In the genomic region with DNA sequence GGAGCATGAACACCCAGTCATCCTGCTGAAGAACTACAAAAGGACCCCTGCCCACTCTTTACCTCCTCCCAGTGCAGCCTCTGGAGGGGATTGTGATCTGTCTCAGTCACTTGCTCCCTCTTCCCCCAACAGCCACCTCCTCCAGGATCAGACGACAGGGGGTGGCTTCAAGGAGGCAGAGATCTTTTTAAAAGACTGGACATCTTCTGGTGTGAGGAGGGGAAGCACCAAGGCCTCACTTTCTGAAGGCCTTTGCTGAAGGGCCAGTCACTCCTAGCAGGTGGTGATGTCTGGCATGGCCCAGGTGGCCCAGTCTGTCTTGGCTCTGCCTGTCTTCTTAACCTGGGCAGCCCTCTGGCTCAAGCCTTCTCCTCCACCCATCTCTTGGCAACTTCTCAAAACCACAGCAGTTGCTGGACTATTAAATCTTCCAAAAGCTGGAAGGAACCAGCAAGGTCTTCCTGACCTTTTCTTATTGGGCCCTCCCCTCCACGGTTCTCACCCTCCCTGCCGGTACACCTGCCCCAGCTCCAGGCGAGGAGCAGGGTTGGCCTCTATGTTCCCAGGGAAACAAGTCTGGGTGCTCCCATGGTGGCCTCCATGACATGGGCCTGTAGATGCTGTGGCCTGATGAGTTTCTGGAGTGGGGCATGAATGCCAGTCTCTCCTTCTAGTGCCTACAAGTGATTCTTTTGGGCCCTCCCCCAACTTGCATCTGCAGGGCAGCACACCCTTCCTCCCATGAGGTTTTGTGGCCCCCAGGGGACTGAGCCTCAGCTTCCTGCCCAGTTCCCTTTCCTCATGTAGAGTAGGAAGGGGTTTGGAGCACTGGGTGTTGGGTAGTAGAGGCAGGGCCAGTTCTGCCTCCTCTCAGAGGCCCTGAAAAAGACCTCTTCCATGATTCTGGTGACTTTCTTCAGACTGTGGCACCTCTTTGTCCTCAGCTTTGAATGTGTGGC, we compare ENCODE assay signal across 32 cellular contexts. TPM values are rescaled to one million over a fixed set of nuclear protein-coding genes. Genes with fewer than 3 reads are reported as not detected.
DNase-seq lines count a peak whose midpoint lies in the region; ATAC-seq and TF ChIP-seq lines count a peak whose summit lies in the region.
"Had no signal": no experiment of that assay in that cellular context is flagged by ENCODE, and none has a peak within 500 bp of the region (broad histone marks: within the 10 kb centered on the region; RNA-seq: fewer than 3 reads in every experiment).

No MANE protein-coding gene starts in this region.

- H3K27me3 ChIP-seq in colonic mucosa: no peaks in the 10 kb centered on the region
- H3K27me3 ChIP-seq: adrenal gland, body of pancreas, pancreas had no signal

- H3K9me3 Mint-ChIP-seq in activated CD4-positive, alpha-beta memory T cell treated with anti-CD3 and anti-CD28 coated beads, Interleukin-2, amount 10 ng/mL, durations not matched to agents 7 days and 5 days: no peaks in the 10 kb centered on the region
- no peaks in the 10 kb centered on the region for H3K9me3 Mint-ChIP-seq in activated CD4-positive, alpha-beta memory T cell treated with anti-CD3 and anti-CD28 coated beads for 36 hours
- no peaks in the 10 kb centered on the region for H3K9me3 Mint-ChIP-seq in osteocyte (ENCODE audit: unreplicated experiment)
- H3K9me3 Mint-ChIP-seq: activated B cell treated with CpG ODN at 0.5 μM for 24 hours; activated naive CD4-positive, alpha-beta T cell treated with anti-CD3 and anti-CD28 coated beads for 36 hours; activated T-cell treated with anti-CD3 and anti-CD28 coated beads, Interleukin-2, amount 50 U/mL, for 72 hours; CD8-positive, alpha-beta memory T cell; natural killer cell treated with Interleukin-12 subunit alpha and Interleukin-12 subunit beta and Interleukin-15 and Interleukin-18, amount 100 ng/mL, for 72 hours had no signal

- POLR2A ChIA-PET in activated CD4-positive, alpha-beta memory T cell treated with anti-CD3 and anti-CD28 coated beads, Interleukin-2, amount 10 ng/mL, durations not matched to agents 7 days and 5 days (lab: Charles Lee): no interaction called here
- POLR2A ChIA-PET in activated CD4-positive, alpha-beta memory T cell treated with anti-CD3 and anti-CD28 coated beads for 36 hours (lab: Charles Lee): no interaction called here

- peaks cover 11% of the 10 kb centered on the region for H3K27me3 Mint-ChIP-seq in activated CD4-positive, alpha-beta memory T cell treated with anti-CD3 and anti-CD28 coated beads, Interleukin-2, amount 10 ng/mL, durations not matched to agents 7 days and 5 days
- peaks cover 7% of the 10 kb centered on the region for H3K27me3 Mint-ChIP-seq in activated CD4-positive, alpha-beta memory T cell treated with anti-CD3 and anti-CD28 coated beads for 36 hours
- H3K27me3 Mint-ChIP-seq in osteocyte (ENCODE audit: unreplicated experiment): no peaks in the 10 kb centered on the region

- intact Hi-C loops in activated CD4-positive, alpha-beta memory T cell treated with anti-CD3 and anti-CD28 coated beads for 36 hours (cut with micrococcal nuclease): no loop called here
- intact Hi-C loops in colonic mucosa (cut with DNase I): no loop called here

- CTCF ChIA-PET in activated CD4-positive, alpha-beta memory T cell treated with anti-CD3 and anti-CD28 coated beads, Interleukin-2, amount 10 ng/mL, durations not matched to agents 7 days and 5 days (lab: Charles Lee): no interaction called here
- CTCF ChIA-PET in activated CD4-positive, alpha-beta memory T cell treated with anti-CD3 and anti-CD28 coated beads for 36 hours (lab: Charles Lee): no interaction called here

- H3K4me3 Mint-ChIP-seq in activated CD4-positive, alpha-beta memory T cell treated with anti-CD3 and anti-CD28 coated beads, Interleukin-2, amount 10 ng/mL, durations not matched to agents 7 days and 5 days: no peak overlapping the region
- H3K4me3 Mint-ChIP-seq in activated CD4-positive, alpha-beta memory T cell treated with anti-CD3 and anti-CD28 coated beads for 36 hours: no peak overlapping the region
- no peak overlapping the region for H3K4me3 Mint-ChIP-seq in osteocyte (ENCODE audit: unreplicated experiment)
- H3K4me3 Mint-ChIP-seq: activated B cell treated with CpG ODN at 0.5 μM for 24 hours; activated naive CD4-positive, alpha-beta T cell treated with anti-CD3 and anti-CD28 coated beads for 36 hours; activated T-cell treated with anti-CD3 and anti-CD28 coated beads, Interleukin-2, amount 50 U/mL, for 72 hours; CD8-positive, alpha-beta memory T cell; natural killer cell treated with Interleukin-12 subunit alpha and Interleukin-12 subunit beta and Interleukin-15 and Interleukin-18, amount 100 ng/mL, for 72 hours had no signal

- no peaks in the 10 kb centered on the region for H3K36me3 ChIP-seq in colonic mucosa
- H3K36me3 ChIP-seq: adrenal gland, pancreas, stomach, tibial artery had no signal

- no peaks in the 10 kb centered on the region for H3K4me1 Mint-ChIP-seq in activated CD4-positive, alpha-beta memory T cell treated with anti-CD3 and anti-CD28 coated beads, Interleukin-2, amount 10 ng/mL, durations not matched to agents 7 days and 5 days
- H3K4me1 Mint-ChIP-seq in activated CD4-positive, alpha-beta memory T cell treated with anti-CD3 and anti-CD28 coated beads for 36 hours (ENCODE audit: low read depth): no peaks in the 10 kb centered on the region
- H3K4me1 Mint-ChIP-seq in osteocyte (ENCODE audit: unreplicated experiment): no peaks in the 10 kb centered on the region
- H3K4me1 Mint-ChIP-seq: CD8-positive, alpha-beta memory T cell had no signal

- no peak overlapping the region for H3K4me3 ChIP-seq in colonic mucosa
- H3K4me3 ChIP-seq: adrenal gland, body of pancreas, pancreas, smooth muscle cell, stomach, tibial artery had no signal

- no peaks in the 10 kb centered on the region for H3K36me3 Mint-ChIP-seq in activated CD4-positive, alpha-beta memory T cell treated with anti-CD3 and anti-CD28 coated beads, Interleukin-2, amount 10 ng/mL, durations not matched to agents 7 days and 5 days (ENCODE audit: low read depth)
- no peaks in the 10 kb centered on the region for H3K36me3 Mint-ChIP-seq in activated CD4-positive, alpha-beta memory T cell treated with anti-CD3 and anti-CD28 coated beads for 36 hours
- H3K36me3 Mint-ChIP-seq in osteocyte (ENCODE audit: unreplicated experiment): peaks cover 18% of the 10 kb centered on the region
- H3K36me3 Mint-ChIP-seq: CD8-positive, alpha-beta memory T cell; natural killer cell treated with Interleukin-12 subunit alpha and Interleukin-12 subunit beta and Interleukin-15 and Interleukin-18, amount 100 ng/mL, for 72 hours had no signal

- no peak for TF ChIP-seq CTCF in colonic mucosa (IDR thresholded peaks at IDR 0.05)
- TF ChIP-seq CTCF in osteocyte (IDR thresholded peaks at IDR 0.05): no peak

- H3K9me3 ChIP-seq in colonic mucosa: no peaks in the 10 kb centered on the region
- H3K9me3 ChIP-seq: adrenal gland, body of pancreas, pancreas, stomach, tibial artery had no signal

- H3K9ac ChIP-seq in colonic mucosa (ENCODE audit: low read depth in 2 of 2, low read length in 2 of 2): no peak overlapping the region

- ATAC-seq in HG02970 (IDR thresholded peaks at IDR 0.05; ENCODE audit: low FRiP score, unreplicated experiment) (no peak), HG02610 (IDR thresholded peaks at IDR 0.05; ENCODE audit: unreplicated experiment) (no peak), SK-N-SH treated with all-trans-retinoic acid at 6 μM for 48 hours (no peak)
- ATAC-seq: activated T-cell treated with anti-CD3 and anti-CD28 coated beads, Interleukin-2, amount 50 U/mL, for 72 hours; body of pancreas; natural killer cell treated with Interleukin-12 subunit alpha and Interleukin-12 subunit beta and Interleukin-15 and Interleukin-18, amount 100 ng/mL, for 72 hours; pancreas had no signal

- no peaks in the 10 kb centered on the region for H3K4me1 ChIP-seq in colonic mucosa
- H3K4me1 ChIP-seq: adrenal gland, body of pancreas, pancreas, stomach, tibial artery had no signal

- no peak overlapping the region for H3K27ac Mint-ChIP-seq in activated CD4-positive, alpha-beta memory T cell treated with anti-CD3 and anti-CD28 coated beads, Interleukin-2, amount 10 ng/mL, durations not matched to agents 7 days and 5 days
- no peak overlapping the region for H3K27ac Mint-ChIP-seq in activated CD4-positive, alpha-beta memory T cell treated with anti-CD3 and anti-CD28 coated beads for 36 hours
- H3K27ac Mint-ChIP-seq in osteocyte (ENCODE audit: unreplicated experiment): no peak overlapping the region
- H3K27ac Mint-ChIP-seq: activated B cell treated with CpG ODN at 0.5 μM for 24 hours; activated naive CD4-positive, alpha-beta T cell treated with anti-CD3 and anti-CD28 coated beads for 36 hours; activated T-cell treated with anti-CD3 and anti-CD28 coated beads, Interleukin-2, amount 50 U/mL, for 72 hours; CD8-positive, alpha-beta memory T cell; natural killer cell treated with Interleukin-12 subunit alpha and Interleukin-12 subunit beta and Interleukin-15 and Interleukin-18, amount 100 ng/mL, for 72 hours had no signal

- peak; percentile 11 for DNase-seq in activated CD4-positive, alpha-beta memory T cell treated with anti-CD3 and anti-CD28 coated beads, Interleukin-2, amount 10 ng/mL, durations not matched to agents 7 days and 5 days
- DNase-seq in activated CD4-positive, alpha-beta memory T cell treated with anti-CD3 and anti-CD28 coated beads for 36 hours: no peak
- DNase-seq in HT-29 (ENCODE audit: low spot score): peak; percentile 77
- peak; percentile 13 for DNase-seq in colonic mucosa
- DNase-seq in osteocyte (ENCODE audit: extremely low spot score, unreplicated experiment): peak; percentile 42
- DNase-seq: activated B cell treated with CpG ODN at 0.5 μM for 24 hours; activated naive CD4-positive, alpha-beta T cell treated with anti-CD3 and anti-CD28 coated beads for 36 hours; activated T-cell treated with anti-CD3 and anti-CD28 coated beads, Interleukin-2, amount 50 U/mL, for 72 hours; CD8-positive, alpha-beta memory T cell; cerebellar nuclear complex; islet precursor cell; NCI-H1092; NCI-H1694 treated with DMSO at 0.1 percent for 48 hours; NCI-H2171 treated with DMSO at 0.1 percent for 48 hours; NCI-H524 treated with DMSO at 0.1 percent for 48 hours; SHP77 treated with DMSO at 0.1 percent for 48 hours; stimulated activated CD4-positive, alpha-beta T cell treated with anti-CD3 and anti-CD28 coated beads, Interleukin-1b, Interleukin-23, amount 100 ng/mL, for 48 hours; stomach; T1000 had no signal

- H3K27ac ChIP-seq in colonic mucosa: no peak overlapping the region
- H3K27ac ChIP-seq: adrenal gland, body of pancreas, pancreas, stomach, tibial artery had no signal

RNA-seq across cellular contexts. Expression of a gene that starts 5.0 kb away (rescaled TPM):
- not detected for total RNA-seq in activated CD4-positive, alpha-beta memory T cell treated with anti-CD3 and anti-CD28 coated beads, Interleukin-2, amount 10 ng/mL, durations not matched to agents 7 days and 5 days
- total RNA-seq in activated CD4-positive, alpha-beta memory T cell treated with anti-CD3 and anti-CD28 coated beads for 36 hours: not detected
- 32.8 and 43.9 TPM in 2 replicates for total RNA-seq in HT-29 (2014; rRNA removed; shearing (Covaris generic))
- total RNA-seq in colonic mucosa: not detected
- total RNA-seq in osteocyte: 6.3 and 6.5 TPM in 2 replicates
- total RNA-seq: activated B cell treated with CpG ODN at 0.5 μM for 24 hours; activated naive CD4-positive, alpha-beta T cell treated with anti-CD3 and anti-CD28 coated beads for 36 hours; activated T-cell treated with anti-CD3 and anti-CD28 coated beads, Interleukin-2, amount 50 U/mL, for 72 hours; CD8-positive, alpha-beta memory T cell; glomerular endothelial cell; liver; mononuclear cell; smooth muscle cell had no signal

RNA-seq across cellular contexts. Expression of a gene that starts 30.3 kb away (rescaled TPM):
- not detected for total RNA-seq in activated CD4-positive, alpha-beta memory T cell treated with anti-CD3 and anti-CD28 coated beads, Interleukin-2, amount 10 ng/mL, durations not matched to agents 7 days and 5 days
- not detected for total RNA-seq in activated CD4-positive, alpha-beta memory T cell treated with anti-CD3 and anti-CD28 coated beads for 36 hours
- 1.8 and 2.3 TPM in 2 replicates for total RNA-seq in HT-29 (2014; rRNA removed; shearing (Covaris generic))
- not detected for total RNA-seq in colonic mucosa
- total RNA-seq in osteocyte: 5.9 and 8.3 TPM in 2 replicates
- total RNA-seq: activated B cell treated with CpG ODN at 0.5 μM for 24 hours; activated naive CD4-positive, alpha-beta T cell treated with anti-CD3 and anti-CD28 coated beads for 36 hours; activated T-cell treated with anti-CD3 and anti-CD28 coated beads, Interleukin-2, amount 50 U/mL, for 72 hours; CD8-positive, alpha-beta memory T cell; liver; mononuclear cell had no signal

RNA-seq across cellular contexts. Expression of a gene that starts 47.8 kb away (rescaled TPM):
- not detected for total RNA-seq in activated CD4-positive, alpha-beta memory T cell treated with anti-CD3 and anti-CD28 coated beads, Interleukin-2, amount 10 ng/mL, durations not matched to agents 7 days and 5 days
- total RNA-seq in activated CD4-positive, alpha-beta memory T cell treated with anti-CD3 and anti-CD28 coated beads for 36 hours: not detected
- total RNA-seq in HT-29 (2014; rRNA removed; shearing (Covaris generic)): 0.28 TPM in 1 of 2 replicates, not detected in the other
- total RNA-seq in colonic mucosa (under 1 TPM in 1 of 2 donors, not detected in 1; 0.40 TPM), osteocyte (1.9 and 2.7 TPM in 2 replicates)
- total RNA-seq: A172 had no signal
